In genomic region chr4:8705161-8706145, GRCh38 we compare ENCODE assay signal across 23 cellular contexts.
DNase-seq lines count a peak whose midpoint lies in the region; ATAC-seq and TF ChIP-seq lines count a peak whose summit lies in the region.
"Had no signal": no experiment of that assay in that cellular context is flagged by ENCODE, and none has a peak within 500 bp of the region (broad histone marks: within the 10 kb centered on the region; RNA-seq: fewer than 3 reads in every experiment).

No MANE protein-coding gene starts in this region.

- no peak for TF ChIP-seq EP300 in suprapubic skin (IDR thresholded peaks at IDR 0.05)

- ATAC-seq in activated CD4-positive, CD25-positive, alpha-beta regulatory T cell treated with anti-CD3 and anti-CD28 coated beads, Interleukin-2, amount 50 U/mL, for 24 hours = no peak
- no peak for ATAC-seq in lower lobe of right lung
- no peak for ATAC-seq in HG02870 (IDR thresholded peaks at IDR 0.05; ENCODE audit: unreplicated experiment)
- ATAC-seq: activated CD4-positive, alpha-beta T cell treated with anti-CD3 and anti-CD28 coated beads for 36 hours; activated naive CD8-positive, alpha-beta T cell treated with anti-CD3 and anti-CD28 coated beads, Interleukin-2, amount 50 U/mL, for 24 hours; effector memory CD8-positive, alpha-beta T cell; naive thymus-derived CD8-positive, alpha-beta T cell had no signal

- H3K9me3 ChIP-seq in WERI-Rb-1 (ENCODE audit: severe bottlenecking) (no peaks in the 10 kb centered on the region), lower lobe of right lung (no peaks in the 10 kb centered on the region), suprapubic skin (no peaks in the 10 kb centered on the region)
- H3K9me3 ChIP-seq: esophagus muscularis mucosa had no signal

- H3K36me3 ChIP-seq in WERI-Rb-1 (no peaks in the 10 kb centered on the region), lower lobe of right lung (no peaks in the 10 kb centered on the region), suprapubic skin (no peaks in the 10 kb centered on the region)
- H3K36me3 ChIP-seq: esophagus muscularis mucosa had no signal

- H3K27me3 ChIP-seq in WERI-Rb-1 (ENCODE audit: insufficient read depth, low read depth, severe bottlenecking) = no peaks in the 10 kb centered on the region
- peaks cover 53% of the 10 kb centered on the region for H3K27me3 ChIP-seq in lower lobe of right lung (ENCODE audit: low read depth)
- H3K27me3 ChIP-seq in suprapubic skin = peaks cover 65% of the 10 kb centered on the region

- intact Hi-C loops in lower lobe of right lung (cut with DNase I) = no loop called here

- H3K27ac ChIP-seq in WERI-Rb-1 = no peak overlapping the region
- no peak overlapping the region for H3K27ac ChIP-seq in lower lobe of right lung
- H3K27ac ChIP-seq in suprapubic skin = no peak overlapping the region
- H3K27ac ChIP-seq: esophagus muscularis mucosa had no signal

- no peak for TF ChIP-seq POLR2A in suprapubic skin (IDR thresholded peaks at IDR 0.05)

- TF ChIP-seq CTCF in WERI-Rb-1 (IDR thresholded peaks at IDR 0.05; ENCODE audit: low read depth, low read length) (0 out of 2 replicates have a peak, but pooled peaks have one; percentile 4), lower lobe of right lung (IDR thresholded peaks at IDR 0.05) (no peak), suprapubic skin (IDR thresholded peaks at IDR 0.05) (no peak)

- 54% methylated on average over 12 of the region's 23 CpGs for WGBS in suprapubic skin

- DNase-seq in activated CD4-positive, CD25-positive, alpha-beta regulatory T cell treated with anti-CD3 and anti-CD28 coated beads, Interleukin-2, amount 50 U/mL, for 72 hours = peak; percentile 17
- DNase-seq in WERI-Rb-1 (peak; percentile 53), lower lobe of right lung (peak; percentile 31), suprapubic skin (ENCODE audit: low spot score in 2 of 2) (peak; percentile 41 to 74), iPS-NIHi7 (ENCODE audit: extremely low spot score) (no peak), NCI-H748 (lab: John Stamatoyannopoulos, UW; ENCODE audit: unreplicated experiment) (no peak)
- DNase-seq: activated CD4-positive, alpha-beta T cell treated with anti-CD3 and anti-CD28 coated beads for 36 hours; activated naive CD8-positive, alpha-beta T cell treated with anti-CD3 and anti-CD28 coated beads, Interleukin-2, amount 50 U/mL, for 24 hours; AML-193; COR-L47; DND-41; effector memory CD8-positive, alpha-beta T cell; hippocampal formation; Karpas-422; mesenchymal stem cell; NCI-H1694 treated with DMSO at 0.1 percent for 48 hours; NCI-H69; SHP77; SW 1271 had no signal

- H3K4me3 ChIP-seq in WERI-Rb-1 (ENCODE audit: low read depth, low read length) = no peak overlapping the region
- no peak overlapping the region for H3K4me3 ChIP-seq in lower lobe of right lung
- H3K4me3 ChIP-seq in suprapubic skin = no peak overlapping the region
- H3K4me3 ChIP-seq: esophagus muscularis mucosa had no signal

- H3K4me1 ChIP-seq in lower lobe of right lung = no peaks in the 10 kb centered on the region
- peaks cover 2% of the 10 kb centered on the region for H3K4me1 ChIP-seq in suprapubic skin

Comparison
In these comparisons a context has a peak if more than half of its experiments do, and no peak if none do; other contexts are left out.
1. DNase-seq: peak in activated CD4-positive, CD25-positive, alpha-beta regulatory T cell treated with anti-CD3 and anti-CD28 coated beads, Interleukin-2, amount 50 U/mL, for 72 hours (single experiment), WERI-Rb-1 (single experiment), lower lobe of right lung (single experiment) and suprapubic skin (2 of 2); none in iPS-NIHi7 (single experiment) and NCI-H748 (single experiment).